8 cellular contexts compared by ENCODE assay signal in genomic region chr5:181207214-181207959, GRCh38. TPM values are rescaled to one million over a fixed set of nuclear protein-coding genes. Genes with fewer than 3 reads are reported as not detected.
DNase-seq lines count a peak whose midpoint lies in the region; ATAC-seq and TF ChIP-seq lines count a peak whose summit lies in the region.

No MANE protein-coding gene starts in this region.

- POLR2A ChIA-PET in CD8-positive, alpha-beta T cell (lab: Charles Lee), result interaction anchor here (0.6 to 8.2 kb wide), 11 partner anchors 9 to 1138 kb away, joined by 3 to 158 read pairs (median 6); partner anchors contain the start of genes TRIM41 and TRIM52

- intact Hi-C loops in CD8-positive, alpha-beta T cell (cut with DNase I, micrococcal nuclease), result loop anchor here (1.0 to 2.0 kb wide), 3 partner anchors 10 to 15 kb away; partner anchors contain the start of gene TRIM41 (in 1 of the 2)

- peak overlapping the region; percentile 59 for H3K27ac ChIP-seq in CD8-positive, alpha-beta T cell (ENCODE audit: low read depth, low read length)
- H3K27ac ChIP-seq in liver (ENCODE audit: low read depth in 1 of 2, low read length in 2 of 2), result peak overlapping the region; percentile 35 to 54

- H3K36me3 ChIP-seq in CD8-positive, alpha-beta T cell (ENCODE audit: insufficient read depth, low read length), result no peaks in the 10 kb centered on the region
- H3K36me3 ChIP-seq in liver (ENCODE audit: control insufficient read depth in 4 of 4, insufficient read depth in 3 of 4, low read depth in 1 of 4, low read length in 3 of 4), result no peaks in the 10 kb centered on the region

- peak overlapping the region; percentile 88 for H3K4me3 Mint-ChIP-seq in CD8-positive, alpha-beta T cell
- peak overlapping the region; percentile 92 for H3K4me3 Mint-ChIP-seq in central memory CD8-positive, alpha-beta T cell

- DNase-seq in CD8-positive, alpha-beta T cell, result peak in 6 of 7 experiments; percentile 46 to 83 (median 72)
- DNase-seq in T-helper 1 cell (peak in 4 of 5 donors; percentile 58 to 78 (median 65)), SIG-M5 (lab: John Stamatoyannopoulos, UW) (no peak)
- peak; percentile 54 to 74 for DNase-seq in central memory CD8-positive, alpha-beta T cell (ENCODE audit: low spot score in 2 of 2)
- peak; percentile 85 to 93 for DNase-seq in stimulated activated CD4-positive, alpha-beta T cell treated with anti-CD3 and anti-CD28 coated beads, Interleukin-4, amount 100 ng/mL, for 4 hours

- CTCF ChIA-PET in CD8-positive, alpha-beta T cell (lab: Charles Lee), result interaction anchor here (0.7 to 4.3 kb wide), 7 partner anchors 9 to 23 kb away, joined by 3 to 43 read pairs (median 10); partner anchors contain the start of gene TRIM41

- H3K9ac ChIP-seq in liver (ENCODE audit: low read depth in 1 of 2, low read length in 2 of 2), result no peak overlapping the region

- H3K4me1 ChIP-seq in CD8-positive, alpha-beta T cell (ENCODE audit: insufficient read depth, low read length), result peaks cover 29% of the 10 kb centered on the region
- peaks cover 12 to 37% (median 26%) of the 10 kb centered on the region in 4 donors for H3K4me1 ChIP-seq in liver (ENCODE audit: control insufficient read depth in 4 of 4, insufficient read depth in 4 of 4, low read length in 3 of 4)

- ATAC-seq in CD8-positive, alpha-beta T cell, result peak; percentile 69
- ATAC-seq in HG02759 (IDR thresholded peaks at IDR 0.05; ENCODE audit: unreplicated experiment), result peak; percentile 58
- peak; percentile 72 for ATAC-seq in central memory CD8-positive, alpha-beta T cell (replicated peaks; ENCODE audit: extremely low read depth, poor library complexity, severe bottlenecking)
- no peak for ATAC-seq in HG03342 (IDR thresholded peaks at IDR 0.05; ENCODE audit: unreplicated experiment)

- no peak for TF ChIP-seq RAD21 in liver (IDR thresholded peaks at IDR 0.05)

- peaks cover 30% of the 10 kb centered on the region for H3K4me1 Mint-ChIP-seq in CD8-positive, alpha-beta T cell (ENCODE audit: low read depth)
- peaks cover 44% of the 10 kb centered on the region for H3K4me1 Mint-ChIP-seq in central memory CD8-positive, alpha-beta T cell

- 4% methylated on average over 36 of the region's 36 CpGs for WGBS in liver

- H3K27ac Mint-ChIP-seq in CD8-positive, alpha-beta T cell, result peak overlapping the region; percentile 85
- H3K27ac Mint-ChIP-seq in central memory CD8-positive, alpha-beta T cell (ENCODE audit: low read depth), result peak overlapping the region; percentile 100

- peaks cover 6% of the 10 kb centered on the region for H3K36me3 Mint-ChIP-seq in CD8-positive, alpha-beta T cell
- H3K36me3 Mint-ChIP-seq in central memory CD8-positive, alpha-beta T cell (ENCODE audit: insufficient read depth), result peaks cover 40% of the 10 kb centered on the region

- H3K9me3 Mint-ChIP-seq in CD8-positive, alpha-beta T cell, result no peaks in the 10 kb centered on the region
- no peaks in the 10 kb centered on the region for H3K9me3 Mint-ChIP-seq in central memory CD8-positive, alpha-beta T cell

- no peak for TF ChIP-seq CTCF in CD8-positive, alpha-beta T cell (IDR thresholded peaks at IDR 0.05)
- no peak for TF ChIP-seq CTCF in liver (IDR thresholded peaks at IDR 0.05; ENCODE audit: low read depth, low read length, missing input control)

- H3K27me3 ChIP-seq in CD8-positive, alpha-beta T cell (ENCODE audit: insufficient read depth, low read length), result no peaks in the 10 kb centered on the region
- no peaks in the 10 kb centered on the region for H3K27me3 ChIP-seq in liver (ENCODE audit: control insufficient read depth in 4 of 4, insufficient read depth in 4 of 4, low read length in 3 of 4)

- peaks cover 14% of the 10 kb centered on the region for H3K27me3 Mint-ChIP-seq in CD8-positive, alpha-beta T cell (ENCODE audit: low read depth)
- peaks cover 24% of the 10 kb centered on the region for H3K27me3 Mint-ChIP-seq in central memory CD8-positive, alpha-beta T cell

- no peaks in the 10 kb centered on the region for H3K9me3 ChIP-seq in CD8-positive, alpha-beta T cell (ENCODE audit: low read length)
- H3K9me3 ChIP-seq in liver (ENCODE audit: control insufficient read depth in 4 of 4, low read length in 3 of 4), result no peaks in the 10 kb centered on the region

- H3K4me3 ChIP-seq in CD8-positive, alpha-beta T cell (ENCODE audit: low read depth, low read length), result peak overlapping the region; percentile 71
- H3K4me3 ChIP-seq in liver (ENCODE audit: low read depth in 1 of 3, low read length in 3 of 3), result peak overlapping the region in 2 of 3 donors; percentile 36 to 49

TF ChIP-seq in liver, 16 proteins besides CTCF, POLR2A, EP300 and RAD21:
- peak; percentile 98 for TF ChIP-seq ATF3 (IDR thresholded peaks at IDR 0.05)
- no peak for TF ChIP-seq HNF4G (IDR thresholded peaks at IDR 0.05)
- no peak for TF ChIP-seq YY1 (IDR thresholded peaks at IDR 0.05)
- TF ChIP-seq JUND (IDR thresholded peaks at IDR 0.05), result no peak
- TF ChIP-seq MAX (IDR thresholded peaks at IDR 0.05), result peak; percentile 47
- TF ChIP-seq EGR1 (IDR thresholded peaks at IDR 0.05; ENCODE audit: low read depth in 2 of 2), result peak in 1 of 2 donors; percentile 22
- peak in 1 of 2 donors; percentile 4 for TF ChIP-seq HNF4A (conservative IDR thresholded peaks at IDR 0.05)
- peak in 1 of 2 donors; percentile 35 for TF ChIP-seq GABPA (IDR thresholded peaks at IDR 0.05 in 1 of 2, conservative IDR thresholded peaks at IDR 0.05 in 1 of 2)

RNA-seq across cellular contexts. Expression of gene TRIM7, which starts 2.4 kb away (rescaled TPM):
- under 1 TPM; 0.72 to 0.95 TPM for total RNA-seq in CD8-positive, alpha-beta T cell
- under 1 TPM in 1 of 2 donors, not detected in 1; 0.50 TPM for total RNA-seq in liver
- under 1 TPM; 0.10 to 0.14 TPM for polyA plus RNA-seq in liver

RNA-seq across cellular contexts. Expression of gene TRIM41, which starts 15.7 kb away (rescaled TPM):
- 10 to 100 TPM; 20.9 to 22.2 TPM for total RNA-seq in CD8-positive, alpha-beta T cell
- 10 to 100 TPM in 1 of 2 donors, 1 to 10 TPM in 1; 9.6 to 12.3 TPM for total RNA-seq in liver
- polyA plus RNA-seq in liver, result 10 to 100 TPM in 1 of 2 donors, 1 to 10 TPM in 1; 2.8 to 14.1 TPM

RNA-seq across cellular contexts. Expression of gene RACK1, which starts 36.3 kb away (rescaled TPM):
- 1,000 to 10,000 TPM; 2,370 to 2,438 TPM for total RNA-seq in CD8-positive, alpha-beta T cell
- total RNA-seq in liver, result 1,000 to 10,000 TPM in 1 of 2 donors, 100 to 1,000 TPM in 1; 967 to 2,255 TPM
- polyA plus RNA-seq in liver, result 100 to 1,000 TPM; 310 to 913 TPM

RNA-seq across cellular contexts. Expression of gene TRIM52, which starts 53.6 kb away (rescaled TPM):
- 10 to 100 TPM; 23.7 to 28.8 TPM for total RNA-seq in CD8-positive, alpha-beta T cell
- 10 to 100 TPM in 1 of 2 donors, 1 to 10 TPM in 1; 8.7 to 11.4 TPM for total RNA-seq in liver
- 1 to 10 TPM; 2.8 to 3.9 TPM for polyA plus RNA-seq in liver
